ENCODE assay signal across 25 cellular contexts in genomic region chr4:23245196-23245595, GRCh38.
"Had no signal": no experiment of that assay in that cellular context is flagged by ENCODE, and none has a peak within 500 bp of the region (broad histone marks: within the 10 kb centered on the region; RNA-seq: fewer than 3 reads in every experiment).

No MANE protein-coding gene starts in this region.

- H3K4me2 ChIP-seq: smooth muscle cell had no signal

- H3K4me1 Mint-ChIP-seq: immature natural killer cell; mesothelial cell of epicardium; naive B cell; natural killer cell; stimulated activated memory B cell treated with anti-CD40 and anti-IgM and Interleukin-4, amounts not matched to agents 10 μg/mL and 1 μg/mL and 100 μg/mL, for 72 hours; stimulated activated naive CD8-positive, alpha-beta T cell treated with anti-CD3 and anti-CD28 coated beads, Interleukin-15, amount 100 ng/mL, for 72 hours had no signal

- DNase-seq: hypothalamus; immature natural killer cell; islet precursor cell; left ventricle myocardium inferior; naive B cell; natural killer cell; nephron progenitor cell; nucleus accumbens; right lobe of liver; stimulated activated CD4-positive, alpha-beta T cell treated with anti-CD3 and anti-CD28 coated beads, Interleukin-1b, Interleukin-23, amount 100 ng/mL, for 48 hours; stimulated activated CD4-positive, alpha-beta T cell treated with anti-CD3 and anti-CD28 coated beads, Interleukin-2, amount 100 ng/mL, for 48 hours; stimulated activated CD4-positive, alpha-beta T cell treated with anti-CD3 and anti-CD28 coated beads, Interleukin-4, amount 100 ng/mL, for 4 hours; stimulated activated CD8-positive, alpha-beta memory T cell treated with anti-CD3 and anti-CD28 coated beads, Interleukin-4, amount 100 ng/mL, for 48 hours; stimulated activated naive CD4-positive, alpha-beta T cell treated with Interleukin-2 at 50 U/mL for 16 hours; stimulated activated naive CD8-positive, alpha-beta T cell treated with anti-CD3 and anti-CD28 coated beads, Interleukin-15, amount 100 ng/mL, for 72 hours; uterus had no signal

- H3K4me1 ChIP-seq: left ventricle myocardium inferior, parathyroid adenoma, right atrium auricular region, tibial nerve, uterus had no signal

- H3K4me3 Mint-ChIP-seq: immature natural killer cell; mesothelial cell of epicardium; naive B cell; natural killer cell; nephron progenitor cell; stimulated activated memory B cell treated with anti-CD40 and anti-IgM and Interleukin-4, amounts not matched to agents 10 μg/mL and 1 μg/mL and 100 μg/mL, for 72 hours; stimulated activated naive CD8-positive, alpha-beta T cell treated with anti-CD3 and anti-CD28 coated beads, Interleukin-15, amount 100 ng/mL, for 72 hours; type B pancreatic cell had no signal

- H3K9me3 Mint-ChIP-seq: mesothelial cell of epicardium; nephron progenitor cell; stimulated activated naive CD8-positive, alpha-beta T cell treated with anti-CD3 and anti-CD28 coated beads, Interleukin-15, amount 100 ng/mL, for 72 hours; type B pancreatic cell had no signal

- H3K4me3 ChIP-seq: left ventricle myocardium inferior, lung, right atrium auricular region, right lobe of liver, smooth muscle cell, tibial nerve, uterus had no signal

- H3K9ac ChIP-seq: parathyroid adenoma had no signal

- H2AFZ ChIP-seq: parathyroid adenoma had no signal

- H3K36me3 ChIP-seq: left ventricle myocardium inferior, right atrium auricular region, right lobe of liver, tibial nerve, uterus had no signal

- H3K27ac Mint-ChIP-seq: immature natural killer cell; mesothelial cell of epicardium; naive B cell; natural killer cell; nephron progenitor cell; progenitor cell of endocrine pancreas; stimulated activated memory B cell treated with anti-CD40 and anti-IgM and Interleukin-4, amounts not matched to agents 10 μg/mL and 1 μg/mL and 100 μg/mL, for 72 hours; stimulated activated naive CD8-positive, alpha-beta T cell treated with anti-CD3 and anti-CD28 coated beads, Interleukin-15, amount 100 ng/mL, for 72 hours; type B pancreatic cell had no signal

- H3K27me3 ChIP-seq: right atrium auricular region, right lobe of liver, tibial nerve, uterus had no signal

- H3K36me3 Mint-ChIP-seq: immature natural killer cell; mesothelial cell of epicardium; naive B cell; natural killer cell; stimulated activated memory B cell treated with anti-CD40 and anti-IgM and Interleukin-4, amounts not matched to agents 10 μg/mL and 1 μg/mL and 100 μg/mL, for 72 hours; type B pancreatic cell had no signal

- H3K9me3 ChIP-seq: left ventricle myocardium inferior, right atrium auricular region, right lobe of liver, tibial nerve, uterus had no signal

- H3K27me3 Mint-ChIP-seq: naive B cell; progenitor cell of endocrine pancreas; stimulated activated memory B cell treated with anti-CD40 and anti-IgM and Interleukin-4, amounts not matched to agents 10 μg/mL and 1 μg/mL and 100 μg/mL, for 72 hours; stimulated activated naive CD8-positive, alpha-beta T cell treated with anti-CD3 and anti-CD28 coated beads, Interleukin-15, amount 100 ng/mL, for 72 hours; type B pancreatic cell had no signal

- ATAC-seq: natural killer cell; stimulated activated memory B cell treated with anti-CD40 and anti-IgM and Interleukin-4, amounts not matched to agents 10 μg/mL and 1 μg/mL and 100 μg/mL, for 72 hours; stimulated activated naive CD8-positive, alpha-beta T cell treated with anti-CD3 and anti-CD28 coated beads, Interleukin-15, amount 100 ng/mL, for 72 hours had no signal

- H3K27ac ChIP-seq: left ventricle myocardium inferior, parathyroid adenoma, right atrium auricular region, right lobe of liver, tibial nerve, uterus had no signal
